8 cellular contexts compared by ENCODE assay signal in genomic region chr3:71579934-71580318, GRCh38. TPM values are rescaled to one million over a fixed set of nuclear protein-coding genes. Genes with fewer than 3 reads are reported as not detected.
DNase-seq lines count a peak whose midpoint lies in the region; ATAC-seq and TF ChIP-seq lines count a peak whose summit lies in the region.

No MANE protein-coding gene starts in this region.

- CTCF ChIA-PET in activated naive CD4-positive, alpha-beta T cell treated with anti-CD3 and anti-CD28 coated beads, Interleukin-2, amount 10 ng/mL, durations not matched to agents 7 days and 5 days (lab: Charles Lee) = no interaction called here
- CTCF ChIA-PET in SK-N-SH (lab: Yijun Ruan, JAX) = interaction anchor here (1.2 kb wide), 1 partner anchor 121 kb away, joined by 3 read pairs; no protein-coding TSS in a partner anchor

- H3K4me3 Mint-ChIP-seq in activated naive CD4-positive, alpha-beta T cell treated with anti-CD3 and anti-CD28 coated beads, Interleukin-2, amount 10 ng/mL, durations not matched to agents 7 days and 5 days = peak overlapping the region; percentile 19

- peaks cover 4 to 5% of the 10 kb centered on the region in 2 experiments; a peak in 3 of 4 replicates for H3K4me1 ChIP-seq in SK-N-SH (ENCODE audit: control insufficient read depth in 1 of 2, insufficient read depth in 2 of 2, low read depth in 1 of 2, low read length in 1 of 2)
- peaks cover 19% of the 10 kb centered on the region for H3K4me1 ChIP-seq in hepatocyte (ENCODE audit: insufficient read depth)
- peaks cover 16 to 66% (median 49%) of the 10 kb centered on the region in 4 donors for H3K4me1 ChIP-seq in stomach

- peaks cover 29% of the 10 kb centered on the region for H3F3A ChIP-seq in SK-N-SH (replicated peaks; ENCODE audit: insufficient read depth)

- H3K27me3 ChIP-seq in SK-N-SH (ENCODE audit: insufficient read depth) (no peaks in the 10 kb centered on the region), hepatocyte (no peaks in the 10 kb centered on the region), stomach (no peaks in the 10 kb centered on the region)

- no peak for TF ChIP-seq RAD21 in SK-N-SH (IDR thresholded peaks at IDR 0.05; ENCODE audit: low read length)

- 36% methylated on average over 2 of the region's 3 CpGs for WGBS in SK-N-SH (ENCODE audit: low lambda C conversion rate)
- 15% methylated on average over 3 of the region's 3 CpGs for WGBS in hepatocyte (ENCODE audit: low lambda C conversion rate, missing lambda C conversion rate)
- WGBS in stomach, 5 donors = 23 to 41% (median 25%) methylated on average over 3 of the region's 3 CpGs

- intact Hi-C loops in stomach (cut with DNase I; ENCODE audit: low total_unique reads) = no loop called here

- TF ChIP-seq EP300 in SK-N-SH (IDR thresholded peaks at IDR 0.05; ENCODE audit: borderline replicate concordance in 1 of 2, low read depth in 1 of 2, low read length in 1 of 2) (no peak), stomach (IDR thresholded peaks at IDR 0.05) (no peak)

- H3K4me1 Mint-ChIP-seq in activated naive CD4-positive, alpha-beta T cell treated with anti-CD3 and anti-CD28 coated beads, Interleukin-2, amount 10 ng/mL, durations not matched to agents 7 days and 5 days = peaks cover 42% of the 10 kb centered on the region

- peak overlapping the region; percentile 75 to 86; a peak in 3 of 4 replicates for H3K4me3 ChIP-seq in SK-N-SH (ENCODE audit: low read depth in 2 of 2, low read length in 1 of 2)
- peak overlapping the region; percentile 86 for H3K4me3 ChIP-seq in hepatocyte
- H3K4me3 ChIP-seq in stomach = peak overlapping the region; percentile 11 to 83 (median 72)

- H3K79me2 ChIP-seq in SK-N-SH (ENCODE audit: insufficient read depth) (peaks cover 97% of the 10 kb centered on the region), hepatocyte (peaks cover 62% of the 10 kb centered on the region)

- no peak for TF ChIP-seq POLR2A in stomach (IDR thresholded peaks at IDR 0.05)

- peaks cover 52% of the 10 kb centered on the region for H3K27me3 Mint-ChIP-seq in activated naive CD4-positive, alpha-beta T cell treated with anti-CD3 and anti-CD28 coated beads, Interleukin-2, amount 10 ng/mL, durations not matched to agents 7 days and 5 days

- H3K36me3 ChIP-seq in SK-N-SH (replicated peaks in 1 of 2; ENCODE audit: control insufficient read depth in 1 of 2, insufficient read depth in 2 of 2, low read length in 1 of 2) = peaks cover 7 to 25% of the 10 kb centered on the region in 2 experiments
- no peaks in the 10 kb centered on the region for H3K36me3 ChIP-seq in hepatocyte (replicated peaks; ENCODE audit: insufficient read depth, low read depth)
- no peaks in the 10 kb centered on the region for H3K36me3 ChIP-seq in stomach

- H3K9me3 Mint-ChIP-seq in activated naive CD4-positive, alpha-beta T cell treated with anti-CD3 and anti-CD28 coated beads, Interleukin-2, amount 10 ng/mL, durations not matched to agents 7 days and 5 days = no peaks in the 10 kb centered on the region

- H3K9ac ChIP-seq in SK-N-SH = peak overlapping the region; percentile 96

- peak overlapping the region; percentile 65 to 89; a peak in 3 of 4 replicates for H3K27ac ChIP-seq in SK-N-SH (ENCODE audit: low read depth in 2 of 2, low read length in 1 of 2)
- peak overlapping the region; percentile 97 for H3K27ac ChIP-seq in hepatocyte
- H3K27ac ChIP-seq in stomach = peak overlapping the region; percentile 47 to 99 (median 95)

- no peak for TF ChIP-seq CTCF in SK-N-SH (IDR thresholded peaks at IDR 0.05)
- no peak for TF ChIP-seq CTCF in hepatocyte (IDR thresholded peaks at IDR 0.05; ENCODE audit: poor library complexity)
- TF ChIP-seq CTCF in stomach (IDR thresholded peaks at IDR 0.05) = no peak

- H3K4me2 ChIP-seq in SK-N-SH (peak overlapping the region; percentile 88), hepatocyte (peak overlapping the region; percentile 93)

- no peak overlapping the region for H3K27ac Mint-ChIP-seq in activated naive CD4-positive, alpha-beta T cell treated with anti-CD3 and anti-CD28 coated beads, Interleukin-2, amount 10 ng/mL, durations not matched to agents 7 days and 5 days

- no peak for DNase-seq in activated naive CD4-positive, alpha-beta T cell treated with anti-CD3 and anti-CD28 coated beads, Interleukin-2, amount 10 ng/mL, durations not matched to agents 7 days and 5 days
- DNase-seq in activated naive CD4-positive, alpha-beta T cell treated with anti-CD3 and anti-CD28 coated beads, Interleukin-2, amount 50 U/mL, for 16 hours = no peak
- DNase-seq in SK-N-SH = no peak
- peak; percentile 42 for DNase-seq in hepatocyte (ENCODE audit: low spot score)
- no peak for DNase-seq in stomach
- DNase-seq in NCI-H2029 treated with DMSO at 0.1 percent for 48 hours (lab: John Stamatoyannopoulos, UW) = no peak

- H4K20me1 ChIP-seq in SK-N-SH (ENCODE audit: insufficient read depth) = no peaks in the 10 kb centered on the region
- H4K20me1 ChIP-seq in hepatocyte (ENCODE audit: insufficient read depth, poor library complexity, severe bottlenecking) = no peaks in the 10 kb centered on the region

- H3K9me3 ChIP-seq in SK-N-SH (no peaks in the 10 kb centered on the region), hepatocyte (ENCODE audit: low read depth) (no peaks in the 10 kb centered on the region), stomach (no peaks in the 10 kb centered on the region)

- H3K9me2 ChIP-seq in SK-N-SH = no peaks in the 10 kb centered on the region
- H3K9me2 ChIP-seq in hepatocyte (replicated peaks; ENCODE audit: insufficient read depth) = no peaks in the 10 kb centered on the region

- H2AFZ ChIP-seq in SK-N-SH (ENCODE audit: low read depth) (no peak overlapping the region), hepatocyte (no peak overlapping the region)

- peaks cover 15% of the 10 kb centered on the region for H3K36me3 Mint-ChIP-seq in activated naive CD4-positive, alpha-beta T cell treated with anti-CD3 and anti-CD28 coated beads, Interleukin-2, amount 10 ng/mL, durations not matched to agents 7 days and 5 days

- POLR2A ChIA-PET in SK-N-SH (lab: Yijun Ruan, JAX) = no interaction called here

- ATAC-seq in GM19463 (IDR thresholded peaks at IDR 0.05; ENCODE audit: unreplicated experiment) (no peak), HG03520 (IDR thresholded peaks at IDR 0.05; ENCODE audit: unreplicated experiment) (no peak)

TF ChIP-seq in SK-N-SH, 30 proteins besides CTCF, POLR2A, EP300 and RAD21:
- TF ChIP-seq MAX (IDR thresholded peaks at IDR 0.05; ENCODE audit: low read depth) = 0 out of 2 replicates have a peak, but pooled peaks have one; percentile 36
- TF ChIP-seq FOSL2 (IDR thresholded peaks at IDR 0.05; ENCODE audit: borderline replicate concordance, low read depth) = peak; percentile 66; the same call in 1 of the 2 replicates
- no peak for TF ChIP-seq MXI1 (IDR thresholded peaks at IDR 0.05; ENCODE audit: low read depth, low read length)
- peak; percentile 58 for TF ChIP-seq TCF12 (IDR thresholded peaks at IDR 0.05)
- TF ChIP-seq TAF1 (IDR thresholded peaks at IDR 0.05; ENCODE audit: borderline replicate concordance, low read depth, low read length) = 0 out of 2 replicates have a peak, but pooled peaks have one; percentile 36
- TF ChIP-seq RXRA (IDR thresholded peaks at IDR 0.05; ENCODE audit: borderline replicate concordance, low read depth) = no peak
- no peak for TF ChIP-seq CHD2 (IDR thresholded peaks at IDR 0.05; ENCODE audit: low read length, partially characterized antibody)
- peak; percentile 61; the same call in 1 of the 2 replicates for TF ChIP-seq JUND (IDR thresholded peaks at IDR 0.05)
- peak; percentile 46 for TF ChIP-seq PBX3 (IDR thresholded peaks at IDR 0.05)
- TF ChIP-seq USF1 (IDR thresholded peaks at IDR 0.05; ENCODE audit: borderline replicate concordance, low read depth) = no peak

RNA-seq across cellular contexts. Expression of gene FOXP1, which starts 3.6 kb away (rescaled TPM):
- polyA plus RNA-seq in SK-N-SH (2012; rRNA removed) (8.8 and 10.5 TPM in 2 replicates), hepatocyte (76.8 and 91.5 TPM in 2 replicates), stomach (10 to 100 TPM; 12.3 to 20.5 (median 15.6) TPM)
- 5.7 and 6.3 TPM in 2 replicates for polyA plus RNA-seq in SK-N-SH (2012; cell fraction: cytosol; rRNA removed)
- polyA plus RNA-seq in SK-N-SH (2012; cell fraction: nucleus; rRNA removed) = 10.3 and 11.2 TPM in 2 replicates
- total RNA-seq in hepatocyte (94.2 and 99.8 TPM in 2 replicates), stomach (100 to 1,000 TPM; 109 to 215 (median 159) TPM)
